10 cellular contexts compared by ENCODE assay signal in genomic region chr4:174604198-174604597, GRCh38.
DNase-seq lines count a peak whose midpoint lies in the region; ATAC-seq and TF ChIP-seq lines count a peak whose summit lies in the region.
"Had no signal": no experiment of that assay in that cellular context is flagged by ENCODE, and none has a peak within 500 bp of the region (broad histone marks: within the 10 kb centered on the region; RNA-seq: fewer than 3 reads in every experiment).

No MANE protein-coding gene starts in this region.

- peak; percentile 37 for ATAC-seq in stimulated activated effector memory CD8-positive, alpha-beta T cell treated with anti-CD3 and anti-CD28 coated beads, Interleukin-12 subunit alpha, Interleukin-12 subunit beta, amount 100 ng/mL, for 72 hours
- ATAC-seq: Right ventricle myocardium inferior had no signal

- POLR2A ChIA-PET in activated CD4-positive, alpha-beta memory T cell treated with anti-CD3 and anti-CD28 coated beads, Interleukin-2, amount 10 ng/mL, durations not matched to agents 7 days and 5 days (lab: Charles Lee): no interaction called here

- H3K4me1 Mint-ChIP-seq in stimulated activated effector memory CD8-positive, alpha-beta T cell treated with anti-CD3 and anti-CD28 coated beads, Interleukin-12 subunit alpha, Interleukin-12 subunit beta, amount 100 ng/mL, for 72 hours: no peaks in the 10 kb centered on the region
- no peaks in the 10 kb centered on the region for H3K4me1 Mint-ChIP-seq in activated CD4-positive, alpha-beta memory T cell treated with anti-CD3 and anti-CD28 coated beads, Interleukin-2, amount 10 ng/mL, durations not matched to agents 7 days and 5 days

- CTCF ChIA-PET in activated CD4-positive, alpha-beta memory T cell treated with anti-CD3 and anti-CD28 coated beads, Interleukin-2, amount 10 ng/mL, durations not matched to agents 7 days and 5 days (lab: Charles Lee): no interaction called here

- DNase-seq in LNCaP clone FGC (ENCODE audit: low read depth) (peak; percentile 97), NOMO-1 (lab: John Stamatoyannopoulos, UW; ENCODE audit: unreplicated experiment in 2 of 2) (peak; percentile 59 to 96), fibroblast of pulmonary artery (ENCODE audit: low read depth) (peak; percentile 82), T-helper 9 cell (no peak), iPS-NIHi7 (ENCODE audit: extremely low spot score) (no peak)
- no peak for DNase-seq in stimulated activated effector memory CD8-positive, alpha-beta T cell treated with anti-CD3 and anti-CD28 coated beads, Interleukin-12 subunit alpha, Interleukin-12 subunit beta, amount 100 ng/mL, for 72 hours (ENCODE audit: low spot score in 2 of 2)
- no peak for DNase-seq in activated CD4-positive, alpha-beta memory T cell treated with anti-CD3 and anti-CD28 coated beads, Interleukin-2, amount 10 ng/mL, durations not matched to agents 7 days and 5 days
- DNase-seq: activated CD4-positive, alpha-beta memory T cell treated with anti-CD3 and anti-CD28 coated beads for 36 hours; anterior cingulate cortex had no signal

- H3K4me3 Mint-ChIP-seq in stimulated activated effector memory CD8-positive, alpha-beta T cell treated with anti-CD3 and anti-CD28 coated beads, Interleukin-12 subunit alpha, Interleukin-12 subunit beta, amount 100 ng/mL, for 72 hours: no peak overlapping the region
- H3K4me3 Mint-ChIP-seq in activated CD4-positive, alpha-beta memory T cell treated with anti-CD3 and anti-CD28 coated beads, Interleukin-2, amount 10 ng/mL, durations not matched to agents 7 days and 5 days: no peak overlapping the region
- H3K4me3 Mint-ChIP-seq: activated CD4-positive, alpha-beta memory T cell treated with anti-CD3 and anti-CD28 coated beads for 36 hours had no signal

- TF ChIP-seq CTCF in LNCaP clone FGC (IDR thresholded peaks at IDR 0.05; ENCODE audit: control insufficient read depth, extremely low read depth, insufficient read depth) (no peak), fibroblast of pulmonary artery (IDR thresholded peaks at IDR 0.05; ENCODE audit: low read length, missing control alignments) (no peak)

- no peaks in the 10 kb centered on the region for H3K9me3 Mint-ChIP-seq in stimulated activated effector memory CD8-positive, alpha-beta T cell treated with anti-CD3 and anti-CD28 coated beads, Interleukin-12 subunit alpha, Interleukin-12 subunit beta, amount 100 ng/mL, for 72 hours
- no peaks in the 10 kb centered on the region for H3K9me3 Mint-ChIP-seq in activated CD4-positive, alpha-beta memory T cell treated with anti-CD3 and anti-CD28 coated beads, Interleukin-2, amount 10 ng/mL, durations not matched to agents 7 days and 5 days

- no peaks in the 10 kb centered on the region for H3K36me3 Mint-ChIP-seq in stimulated activated effector memory CD8-positive, alpha-beta T cell treated with anti-CD3 and anti-CD28 coated beads, Interleukin-12 subunit alpha, Interleukin-12 subunit beta, amount 100 ng/mL, for 72 hours
- H3K36me3 Mint-ChIP-seq in activated CD4-positive, alpha-beta memory T cell treated with anti-CD3 and anti-CD28 coated beads, Interleukin-2, amount 10 ng/mL, durations not matched to agents 7 days and 5 days (ENCODE audit: low read depth): no peaks in the 10 kb centered on the region
- H3K36me3 Mint-ChIP-seq: activated CD4-positive, alpha-beta memory T cell treated with anti-CD3 and anti-CD28 coated beads for 36 hours had no signal

- no peak overlapping the region for H3K27ac Mint-ChIP-seq in stimulated activated effector memory CD8-positive, alpha-beta T cell treated with anti-CD3 and anti-CD28 coated beads, Interleukin-12 subunit alpha, Interleukin-12 subunit beta, amount 100 ng/mL, for 72 hours
- no peak overlapping the region for H3K27ac Mint-ChIP-seq in activated CD4-positive, alpha-beta memory T cell treated with anti-CD3 and anti-CD28 coated beads, Interleukin-2, amount 10 ng/mL, durations not matched to agents 7 days and 5 days
- H3K27ac Mint-ChIP-seq: activated CD4-positive, alpha-beta memory T cell treated with anti-CD3 and anti-CD28 coated beads for 36 hours had no signal

- no peaks in the 10 kb centered on the region for H3K27me3 Mint-ChIP-seq in activated CD4-positive, alpha-beta memory T cell treated with anti-CD3 and anti-CD28 coated beads, Interleukin-2, amount 10 ng/mL, durations not matched to agents 7 days and 5 days
- H3K27me3 Mint-ChIP-seq: activated CD4-positive, alpha-beta memory T cell treated with anti-CD3 and anti-CD28 coated beads for 36 hours had no signal

- H3K4me3 ChIP-seq in LNCaP clone FGC (ENCODE audit: low read depth, low read length) (no peak overlapping the region), fibroblast of pulmonary artery (replicated peaks; ENCODE audit: low read depth, low read length) (no peak overlapping the region)

Comparison
In these comparisons a context has a peak if more than half of its experiments do, and no peak if none do; other contexts are left out.
1. DNase-seq: peak in LNCaP clone FGC (single experiment), NOMO-1 (2 of 2) and fibroblast of pulmonary artery (single experiment); none in stimulated activated effector memory CD8-positive, alpha-beta T cell treated with anti-CD3 and anti-CD28 coated beads, Interleukin-12 subunit alpha, Interleukin-12 subunit beta, amount 100 ng/mL, for 72 hours (0 of 2), T-helper 9 cell (single experiment), iPS-NIHi7 (single experiment) and activated CD4-positive, alpha-beta memory T cell treated with anti-CD3 and anti-CD28 coated beads, Interleukin-2, amount 10 ng/mL, durations not matched to agents 7 days and 5 days (single experiment).